9 cellular contexts compared by ENCODE assay signal in the genomic region with DNA sequence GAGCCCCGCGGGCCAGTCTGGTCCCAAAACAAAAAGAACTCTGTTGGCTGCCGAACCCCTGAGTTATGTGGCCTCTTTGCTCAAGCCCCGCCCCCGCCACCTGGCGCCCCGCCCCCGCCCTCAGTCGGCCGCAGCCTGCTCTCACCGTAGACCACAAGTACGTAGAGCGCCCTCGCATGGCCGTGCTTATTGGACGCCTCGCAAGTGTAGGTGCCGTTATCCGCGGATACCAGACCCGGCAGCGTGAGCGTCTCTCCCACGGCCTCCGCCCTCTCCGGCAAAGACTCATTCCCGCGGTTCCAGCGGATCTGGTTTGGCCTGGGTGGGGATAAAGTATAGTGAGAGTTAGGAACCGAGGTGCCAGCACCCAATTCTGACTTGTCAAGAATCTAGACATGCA. TPM values are rescaled to one million over a fixed set of nuclear protein-coding genes. Genes with fewer than 3 reads are reported as not detected.
A peak's percentile ranks its signal among the peaks of the same experiment; 100 is the strongest.
DNase-seq lines count a peak whose midpoint lies in the region; ATAC-seq and FAIRE-seq lines count a peak whose summit lies in the region.
"Had no signal": no experiment of that assay in that cellular context is flagged by ENCODE, and none has a peak within 500 bp of the region (broad histone marks: within the 10 kb centered on the region; RNA-seq: fewer than 3 reads in every experiment).

No MANE protein-coding gene starts in this region.

- peaks cover 6% of the 10 kb centered on the region for H3K4me1 Mint-ChIP-seq in activated T-helper 17 cell treated with anti-CD3 and anti-CD28 coated beads, Interleukin-2, amount 50 U/mL, for 72 hours

- FAIRE-seq in HTR-8/SVneo (lab: Jason Lieb, UNC), result no peak

- no peaks in the 10 kb centered on the region for H3K9me3 Mint-ChIP-seq in activated T-helper 17 cell treated with anti-CD3 and anti-CD28 coated beads, Interleukin-2, amount 50 U/mL, for 72 hours

- no peaks in the 10 kb centered on the region for H3K27me3 Mint-ChIP-seq in activated T-helper 17 cell treated with anti-CD3 and anti-CD28 coated beads, Interleukin-2, amount 50 U/mL, for 72 hours

- DNase-seq in SIG-M5 treated with dmso at 0.1 percent for 504 hours (lab: John Stamatoyannopoulos, UW; ENCODE audit: unreplicated experiment) (peak; percentile 35), SIG-M5 (lab: John Stamatoyannopoulos, UW) (no peak), islet precursor cell (peak; percentile 92), NCI-H2171 treated with DMSO at 0.1 percent for 48 hours (lab: John Stamatoyannopoulos, UW) (no peak), DMS 273 (lab: John Stamatoyannopoulos, UW; ENCODE audit: unreplicated experiment) (no peak), HTR-8/SVneo (ENCODE audit: insufficient read length, low spot score) (no peak)
- peak; percentile 74 for DNase-seq in stimulated activated CD8-positive, alpha-beta memory T cell treated with anti-CD3 and anti-CD28 coated beads, Interleukin-4, amount 100 ng/mL, for 24 hours (ENCODE audit: low read depth)

- H3K4me3 Mint-ChIP-seq in activated T-helper 17 cell treated with anti-CD3 and anti-CD28 coated beads, Interleukin-2, amount 50 U/mL, for 72 hours, result no peak overlapping the region

- H3K36me3 Mint-ChIP-seq in activated T-helper 17 cell treated with anti-CD3 and anti-CD28 coated beads, Interleukin-2, amount 50 U/mL, for 72 hours (ENCODE audit: low read depth), result peaks cover under 1% of the 10 kb centered on the region

- ATAC-seq in activated T-helper 17 cell treated with anti-CD3 and anti-CD28 coated beads, Interleukin-2, amount 50 U/mL, for 72 hours (replicated peaks), result peak; percentile 89

- no peak overlapping the region for H3K27ac Mint-ChIP-seq in activated T-helper 17 cell treated with anti-CD3 and anti-CD28 coated beads, Interleukin-2, amount 50 U/mL, for 72 hours

RNA-seq across cellular contexts. Expression of a gene that starts 5.5 kb away (rescaled TPM):
- total RNA-seq in activated T-helper 17 cell treated with anti-CD3 and anti-CD28 coated beads, Interleukin-2, amount 50 U/mL, for 72 hours, result 10 to 100 TPM; 12.9 to 27.6 TPM

RNA-seq across cellular contexts. Expression of a gene that starts 13.0 kb away (rescaled TPM):
- total RNA-seq in activated T-helper 17 cell treated with anti-CD3 and anti-CD28 coated beads, Interleukin-2, amount 50 U/mL, for 72 hours, result 1 to 10 TPM in 1 of 2 donors, under 1 TPM in 1; 0.74 to 1.4 TPM
- total RNA-seq: SJSA1 had no signal

RNA-seq across cellular contexts. Expression of a gene that starts 14.7 kb away (rescaled TPM):
- under 1 TPM; 0.22 to 0.61 TPM for total RNA-seq in activated T-helper 17 cell treated with anti-CD3 and anti-CD28 coated beads, Interleukin-2, amount 50 U/mL, for 72 hours
- total RNA-seq: SJSA1 had no signal

RNA-seq across cellular contexts. Expression of a gene that starts 28.5 kb away (rescaled TPM):
- total RNA-seq in activated T-helper 17 cell treated with anti-CD3 and anti-CD28 coated beads, Interleukin-2, amount 50 U/mL, for 72 hours, result 10 to 100 TPM; 17.8 to 23.3 TPM

RNA-seq across cellular contexts. Expression of a gene that starts 29.0 kb away (rescaled TPM):
- total RNA-seq in activated T-helper 17 cell treated with anti-CD3 and anti-CD28 coated beads, Interleukin-2, amount 50 U/mL, for 72 hours, result 10 to 100 TPM; 18.3 to 22.1 TPM

Comparison
In these comparisons a context has a peak if more than half of its experiments do, and no peak if none do; other contexts are left out.
1. DNase-seq: peak in SIG-M5 treated with dmso at 0.1 percent for 504 hours (single experiment), islet precursor cell (single experiment) and stimulated activated CD8-positive, alpha-beta memory T cell treated with anti-CD3 and anti-CD28 coated beads, Interleukin-4, amount 100 ng/mL, for 24 hours (single experiment); none in SIG-M5 (single experiment), NCI-H2171 treated with DMSO at 0.1 percent for 48 hours (single experiment), DMS 273 (single experiment) and HTR-8/SVneo (single experiment).